In the genomic region with DNA sequence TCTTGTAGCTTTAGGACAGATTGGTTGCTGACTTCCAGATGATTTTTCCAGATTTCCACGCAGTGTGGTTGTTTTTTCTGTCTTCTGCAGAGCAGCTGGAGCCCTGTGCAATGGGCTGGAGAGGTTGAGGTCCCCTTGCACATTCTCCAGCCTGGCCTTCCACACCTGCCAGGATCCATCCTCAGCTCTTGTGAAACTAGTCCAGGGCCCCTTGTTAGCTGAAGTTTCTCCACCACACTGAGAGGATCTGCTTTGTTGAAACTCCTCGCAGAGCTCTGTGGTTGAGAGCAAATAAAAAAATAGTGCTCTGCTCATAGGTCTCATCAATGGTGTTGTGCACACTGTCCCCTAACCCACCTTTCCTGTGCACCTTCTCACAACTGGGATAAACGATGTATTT, we compare ENCODE assay signal across 1 cellular context.
TF ChIP-seq lines count a peak whose summit lies in the region.

No MANE protein-coding gene starts in this region.

TF ChIP-seq in IMR-90, 13 proteins besides CTCF, POLR2A, EP300 and RAD21:
- TF ChIP-seq MXI1 (IDR thresholded peaks at IDR 0.05; ENCODE audit: borderline replicate concordance, low read depth, low read length) (no peak), CHD1 (IDR thresholded peaks at IDR 0.05; ENCODE audit: low read depth, low read length) (no peak), MAZ (IDR thresholded peaks at IDR 0.05; ENCODE audit: borderline replicate concordance, low read depth, low read length) (no peak), MAFK (IDR thresholded peaks at IDR 0.05; ENCODE audit: low read depth, low read length) (no peak), SMC3 (IDR thresholded peaks at IDR 0.05; ENCODE audit: low read depth, low read length) (no peak), RFX5 (IDR thresholded peaks at IDR 0.05; ENCODE audit: low read depth, low read length) (no peak), FOS (IDR thresholded peaks at IDR 0.05; ENCODE audit: low read depth, low read length) (no peak), RCOR1 (IDR thresholded peaks at IDR 0.05; ENCODE audit: insufficient replicate concordance, low read length) (no peak), NFE2L2 (IDR thresholded peaks at IDR 0.05; ENCODE audit: low read depth, low read length) (no peak)
- TF ChIP-seq, protein P1, sequence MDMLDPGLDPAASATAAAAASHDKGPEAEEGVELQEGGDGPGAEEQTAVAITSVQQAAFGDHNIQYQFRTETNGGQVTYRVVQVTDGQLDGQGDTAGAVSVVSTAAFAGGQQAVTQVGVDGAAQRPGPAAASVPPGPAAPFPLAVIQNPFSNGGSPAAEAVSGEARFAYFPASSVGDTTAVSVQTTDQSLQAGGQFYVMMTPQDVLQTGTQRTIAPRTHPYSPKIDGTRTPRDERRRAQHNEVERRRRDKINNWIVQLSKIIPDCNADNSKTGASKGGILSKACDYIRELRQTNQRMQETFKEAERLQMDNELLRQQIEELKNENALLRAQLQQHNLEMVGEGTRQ (IDR thresholded peaks at IDR 0.05; ENCODE audit: low read depth, low read length): no peak
- TF ChIP-seq, protein P2, sequence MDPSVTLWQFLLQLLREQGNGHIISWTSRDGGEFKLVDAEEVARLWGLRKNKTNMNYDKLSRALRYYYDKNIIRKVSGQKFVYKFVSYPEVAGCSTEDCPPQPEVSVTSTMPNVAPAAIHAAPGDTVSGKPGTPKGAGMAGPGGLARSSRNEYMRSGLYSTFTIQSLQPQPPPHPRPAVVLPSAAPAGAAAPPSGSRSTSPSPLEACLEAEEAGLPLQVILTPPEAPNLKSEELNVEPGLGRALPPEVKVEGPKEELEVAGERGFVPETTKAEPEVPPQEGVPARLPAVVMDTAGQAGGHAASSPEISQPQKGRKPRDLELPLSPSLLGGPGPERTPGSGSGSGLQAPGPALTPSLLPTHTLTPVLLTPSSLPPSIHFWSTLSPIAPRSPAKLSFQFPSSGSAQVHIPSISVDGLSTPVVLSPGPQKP (IDR thresholded peaks at IDR 0.05; ENCODE audit: borderline replicate concordance, low read depth, low read length): no peak
